11 cellular contexts compared by ENCODE assay signal in genomic region chr19:49355890-49356289, GRCh38. TPM values are rescaled to one million over a fixed set of nuclear protein-coding genes. Genes with fewer than 3 reads are reported as not detected.
DNase-seq lines count a peak whose midpoint lies in the region; ATAC-seq and TF ChIP-seq lines count a peak whose summit lies in the region.
"Had no signal": no experiment of that assay in that cellular context is flagged by ENCODE, and none has a peak within 500 bp of the region (broad histone marks: within the 10 kb centered on the region; RNA-seq: fewer than 3 reads in every experiment).

No MANE protein-coding gene starts in this region.

- intact Hi-C loops in natural killer cell (cut with micrococcal nuclease) (no loop called here), posterior cingulate gyrus (cut with DNase I) (no loop called here)

- H3K27ac Mint-ChIP-seq in natural killer cell treated with Interleukin-12 subunit alpha and Interleukin-12 subunit beta and Interleukin-15 and Interleukin-18, amount 100 ng/mL, for 72 hours = peak overlapping the region in 1 of 2 donors; percentile 56
- H3K27ac Mint-ChIP-seq in natural killer cell (no peak overlapping the region), chondrocyte (ENCODE audit: unreplicated experiment) (peak overlapping the region; percentile 45), mesothelial cell of epicardium (peak overlapping the region; percentile 88)

- H3K36me3 ChIP-seq in suprapubic skin = peaks cover 44% of the 10 kb centered on the region

- ATAC-seq in natural killer cell treated with Interleukin-12 subunit alpha and Interleukin-12 subunit beta and Interleukin-15 and Interleukin-18, amount 100 ng/mL, for 72 hours = no peak
- ATAC-seq in natural killer cell = no peak
- no peak for ATAC-seq in foreskin keratinocyte

- DNase-seq in natural killer cell treated with Interleukin-12 subunit alpha and Interleukin-12 subunit beta and Interleukin-15 and Interleukin-18, amount 100 ng/mL, for 72 hours (ENCODE audit: low spot score) = no peak
- DNase-seq in natural killer cell (no peak), chondrocyte (ENCODE audit: low spot score) (no peak), mesothelial cell of epicardium (ENCODE audit: low spot score in 2 of 2, unreplicated experiment in 2 of 2) (no peak), foreskin keratinocyte (no peak), posterior cingulate gyrus (no peak), suprapubic skin (ENCODE audit: low spot score in 2 of 2) (no peak)
- DNase-seq in activated CD4-positive, alpha-beta T cell treated with anti-CD3 and anti-CD28 coated beads for 4 hours = no peak
- DNase-seq: brain microvascular endothelial cell, kidney glomerular epithelial cell had no signal

- TF ChIP-seq EP300 in suprapubic skin (IDR thresholded peaks at IDR 0.05) = no peak

- H3K27ac ChIP-seq in foreskin keratinocyte = no peak overlapping the region
- H3K27ac ChIP-seq in suprapubic skin = no peak overlapping the region
- H3K27ac ChIP-seq: brain microvascular endothelial cell had no signal

- H3K4me1 ChIP-seq in foreskin keratinocyte = no peaks in the 10 kb centered on the region
- peaks cover 17% of the 10 kb centered on the region for H3K4me1 ChIP-seq in suprapubic skin

- H3K9me3 ChIP-seq in suprapubic skin = no peaks in the 10 kb centered on the region

- H3K27me3 ChIP-seq in foreskin keratinocyte = no peaks in the 10 kb centered on the region
- no peaks in the 10 kb centered on the region for H3K27me3 ChIP-seq in suprapubic skin
- H3K27me3 ChIP-seq: brain microvascular endothelial cell had no signal

- H3K4me3 ChIP-seq in suprapubic skin = no peak overlapping the region

- no peaks in the 10 kb centered on the region for H3K36me3 Mint-ChIP-seq in natural killer cell treated with Interleukin-12 subunit alpha and Interleukin-12 subunit beta and Interleukin-15 and Interleukin-18, amount 100 ng/mL, for 72 hours
- H3K36me3 Mint-ChIP-seq in natural killer cell = no peaks in the 10 kb centered on the region
- H3K36me3 Mint-ChIP-seq in chondrocyte (ENCODE audit: low read depth) = peaks cover 30% of the 10 kb centered on the region
- H3K36me3 Mint-ChIP-seq in mesothelial cell of epicardium = peaks cover 40% of the 10 kb centered on the region

- no peak for TF ChIP-seq CTCF in natural killer cell (IDR thresholded peaks at IDR 0.05)
- no peak for TF ChIP-seq CTCF in chondrocyte (IDR thresholded peaks at IDR 0.05)
- TF ChIP-seq CTCF in mesothelial cell of epicardium (IDR thresholded peaks at IDR 0.05; ENCODE audit: unreplicated experiment) = no peak
- no peak for TF ChIP-seq CTCF in foreskin keratinocyte (conservative IDR thresholded peaks at IDR 0.05)
- TF ChIP-seq CTCF in suprapubic skin (IDR thresholded peaks at IDR 0.05) = no peak

- H3K4me3 Mint-ChIP-seq in natural killer cell treated with Interleukin-12 subunit alpha and Interleukin-12 subunit beta and Interleukin-15 and Interleukin-18, amount 100 ng/mL, for 72 hours = peak overlapping the region; percentile 24
- H3K4me3 Mint-ChIP-seq in natural killer cell (no peak overlapping the region), chondrocyte (ENCODE audit: unreplicated experiment) (no peak overlapping the region), mesothelial cell of epicardium (peak overlapping the region; percentile 50)

- TF ChIP-seq POLR2A in suprapubic skin (IDR thresholded peaks at IDR 0.05) = no peak

- peaks cover 17 to 26% of the 10 kb centered on the region in 2 donors for H3K4me1 Mint-ChIP-seq in natural killer cell treated with Interleukin-12 subunit alpha and Interleukin-12 subunit beta and Interleukin-15 and Interleukin-18, amount 100 ng/mL, for 72 hours (ENCODE audit: low read depth in 2 of 2)
- H3K4me1 Mint-ChIP-seq in natural killer cell (peaks cover 6 to 14% of the 10 kb centered on the region in 2 donors), chondrocyte (ENCODE audit: low read depth) (peaks cover 30% of the 10 kb centered on the region), mesothelial cell of epicardium (peaks cover 27% of the 10 kb centered on the region)

- WGBS in suprapubic skin = 31% methylated on average over 10 of the region's 10 CpGs

- no peaks in the 10 kb centered on the region for H3K9me3 Mint-ChIP-seq in natural killer cell treated with Interleukin-12 subunit alpha and Interleukin-12 subunit beta and Interleukin-15 and Interleukin-18, amount 100 ng/mL, for 72 hours
- H3K9me3 Mint-ChIP-seq in natural killer cell = no peaks in the 10 kb centered on the region
- H3K9me3 Mint-ChIP-seq in chondrocyte (ENCODE audit: low read depth) = no peaks in the 10 kb centered on the region
- no peaks in the 10 kb centered on the region for H3K9me3 Mint-ChIP-seq in mesothelial cell of epicardium

- peaks cover 18 to 21% of the 10 kb centered on the region in 2 donors for H3K27me3 Mint-ChIP-seq in natural killer cell treated with Interleukin-12 subunit alpha and Interleukin-12 subunit beta and Interleukin-15 and Interleukin-18, amount 100 ng/mL, for 72 hours
- peaks cover 22 to 44% of the 10 kb centered on the region in 2 donors for H3K27me3 Mint-ChIP-seq in natural killer cell (ENCODE audit: low read depth in 2 of 2)
- no peaks in the 10 kb centered on the region for H3K27me3 Mint-ChIP-seq in chondrocyte (ENCODE audit: low read depth)
- no peaks in the 10 kb centered on the region for H3K27me3 Mint-ChIP-seq in mesothelial cell of epicardium (ENCODE audit: low read depth)

RNA-seq across cellular contexts. Expression of gene TEAD2, which starts 6.3 kb away (rescaled TPM):
- not detected for total RNA-seq in natural killer cell treated with Interleukin-12 subunit alpha and Interleukin-12 subunit beta and Interleukin-15 and Interleukin-18, amount 100 ng/mL, for 72 hours
- not detected for total RNA-seq in natural killer cell
- 49.6 to 63.8 TPM (median 62.6 TPM) in 3 replicates for total RNA-seq in chondrocyte
- total RNA-seq in mesothelial cell of epicardium = 168 to 170 TPM (median 169 TPM) in 3 replicates
- total RNA-seq in foreskin keratinocyte = 26.7 and 34.0 TPM in 2 replicates
- 23.8 and 26.1 TPM in 2 replicates for polyA plus RNA-seq in foreskin keratinocyte
- total RNA-seq in suprapubic skin = 10 to 100 TPM; 10.6 to 15.4 (median 13.2) TPM

RNA-seq across cellular contexts. Expression of gene DKKL1, which starts 7.8 kb away (rescaled TPM):
- not detected for total RNA-seq in natural killer cell treated with Interleukin-12 subunit alpha and Interleukin-12 subunit beta and Interleukin-15 and Interleukin-18, amount 100 ng/mL, for 72 hours
- total RNA-seq in natural killer cell = not detected
- 1.5 to 2.4 TPM (median 2.1 TPM) in 3 replicates for total RNA-seq in chondrocyte
- total RNA-seq in mesothelial cell of epicardium = 8.6 to 9.9 TPM (median 8.7 TPM) in 3 replicates
- 0.25 and 0.31 TPM in 2 replicates for total RNA-seq in foreskin keratinocyte
- 0.15 TPM in 1 of 2 replicates, not detected in the other for polyA plus RNA-seq in foreskin keratinocyte
- total RNA-seq in suprapubic skin = not detected
- total RNA-seq: fibroblast of lung had no signal

RNA-seq across cellular contexts. Expression of gene CD37, which starts 20.7 kb away (rescaled TPM):
- total RNA-seq in natural killer cell treated with Interleukin-12 subunit alpha and Interleukin-12 subunit beta and Interleukin-15 and Interleukin-18, amount 100 ng/mL, for 72 hours = 100 to 1,000 TPM; 102 to 122 TPM
- total RNA-seq in natural killer cell (100 to 1,000 TPM; 322 to 392 (median 359) TPM), chondrocyte (not detected in 3 replicates), mesothelial cell of epicardium (not detected in 3 replicates), foreskin keratinocyte (not detected in 2 replicates), suprapubic skin (10 to 100 TPM in 1 of 4 donors, 1 to 10 TPM in 3; 2.9 to 25.7 (median 5.0) TPM)
- not detected in 2 replicates for polyA plus RNA-seq in foreskin keratinocyte
- total RNA-seq: fibroblast of lung had no signal
- polyA plus RNA-seq: fibroblast of lung had no signal

RNA-seq across cellular contexts. Expression of gene SLC6A16, which starts 30.9 kb away (rescaled TPM):
- 1 to 10 TPM; 4.2 to 5.3 TPM for total RNA-seq in natural killer cell treated with Interleukin-12 subunit alpha and Interleukin-12 subunit beta and Interleukin-15 and Interleukin-18, amount 100 ng/mL, for 72 hours
- total RNA-seq in natural killer cell (10 to 100 TPM in 2 of 3 donors, 1 to 10 TPM in 1; 7.2 to 11.5 (median 10.8) TPM), chondrocyte (3.5 to 5.2 TPM (median 3.5 TPM) in 3 replicates), mesothelial cell of epicardium (5.6 to 6.1 TPM (median 5.8 TPM) in 3 replicates), foreskin keratinocyte (0.17 TPM in 1 of 2 replicates, not detected in the other), suprapubic skin (1 to 10 TPM in 1 of 4 donors, under 1 TPM in 2, not detected in 1; 0.23 to 1.4 (median 0.34) TPM)
- 0.25 TPM in 1 of 2 replicates, not detected in the other for polyA plus RNA-seq in foreskin keratinocyte

RNA-seq across cellular contexts. Expression of gene KASH5, which starts 32.2 kb away (rescaled TPM):
- total RNA-seq in natural killer cell treated with Interleukin-12 subunit alpha and Interleukin-12 subunit beta and Interleukin-15 and Interleukin-18, amount 100 ng/mL, for 72 hours = under 1 TPM in 1 of 2 donors, not detected in 1; 0.56 TPM
- total RNA-seq in natural killer cell (under 1 TPM in 2 of 3 donors, not detected in 1; 0.73 to 0.80 TPM), chondrocyte (not detected in 3 replicates), mesothelial cell of epicardium (not detected in 3 replicates), foreskin keratinocyte (not detected in 2 replicates), suprapubic skin (not detected)
- not detected in 2 replicates for polyA plus RNA-seq in foreskin keratinocyte
- total RNA-seq: fibroblast of lung had no signal
- polyA plus RNA-seq: fibroblast of lung had no signal

Comparison
In these comparisons a context has a peak if more than half of its experiments do, and no peak if none do; other contexts are left out.
1. H3K4me3 Mint-ChIP-seq: peak in natural killer cell treated with Interleukin-12 subunit alpha and Interleukin-12 subunit beta and Interleukin-15 and Interleukin-18, amount 100 ng/mL, for 72 hours (single experiment) and mesothelial cell of epicardium (single experiment); none in natural killer cell (single experiment) and chondrocyte (single experiment).
2. H3K27ac Mint-ChIP-seq: peak in chondrocyte (single experiment) and mesothelial cell of epicardium (single experiment); none in natural killer cell (0 of 2).
3. RNA of gene TEAD2, which starts 6.3 kb away (total RNA-seq): 168 to 170 TPM in mesothelial cell of epicardium, 49.6 to 63.8 TPM in chondrocyte, 26.7 to 34.0 TPM in foreskin keratinocyte and 10.6 to 15.4 TPM in suprapubic skin; not detected in natural killer cell treated with Interleukin-12 subunit alpha and Interleukin-12 subunit beta and Interleukin-15 and Interleukin-18, amount 100 ng/mL, for 72 hours and not detected in natural killer cell; every median in the first group is over 4 times any median in the second.